ENCODE assay signal across 16 cellular contexts in the genomic region with DNA sequence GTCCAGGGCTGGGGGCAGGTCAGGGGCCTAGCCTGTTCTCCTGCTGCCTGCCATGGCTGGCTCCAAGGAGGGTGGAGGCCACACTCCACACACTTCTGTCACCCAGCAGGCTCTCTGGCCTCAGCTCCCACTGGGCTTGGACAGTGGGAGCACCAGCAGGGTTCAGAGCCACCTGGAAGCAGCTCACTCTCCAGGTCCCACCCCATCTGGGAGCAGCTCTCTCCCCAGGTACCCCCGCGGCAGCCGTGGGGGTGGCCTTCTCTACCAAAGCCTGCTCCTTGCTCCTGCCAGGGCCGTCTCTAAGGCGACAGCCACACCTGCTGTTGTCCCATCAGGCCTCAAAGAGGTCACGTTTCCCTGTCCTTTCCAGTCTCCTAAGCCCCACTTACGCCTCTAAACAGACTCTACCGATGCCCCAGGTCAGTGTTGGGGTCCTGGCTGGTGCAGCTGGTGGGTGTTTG.
DNase-seq lines count a peak whose midpoint lies in the region; ATAC-seq, FAIRE-seq and TF ChIP-seq lines count a peak whose summit lies in the region.
"Had no signal": no experiment of that assay in that cellular context is flagged by ENCODE, and none has a peak within 500 bp of the region (broad histone marks: within the 10 kb centered on the region; RNA-seq: fewer than 3 reads in every experiment).

No MANE protein-coding gene starts in this region.

- CTCF ChIA-PET in CD8-positive, alpha-beta memory T cell (lab: Charles Lee), result no interaction called here
- CTCF ChIA-PET in naive thymus-derived CD4-positive, alpha-beta T cell (lab: Charles Lee), result interaction anchor here (0.6 kb wide), 1 partner anchor 424 kb away, joined by 3 read pairs; no protein-coding TSS in a partner anchor

- H3K27me3 Mint-ChIP-seq in CD14-positive monocyte (ENCODE audit: low read depth in 3 of 3) (peaks cover 28 to 39% (median 29%) of the 10 kb centered on the region in 3 donors), chondrocyte (ENCODE audit: low read depth) (peaks cover 48% of the 10 kb centered on the region)
- H3K27me3 Mint-ChIP-seq in CD8-positive, alpha-beta memory T cell, result peaks cover 28 to 59% of the 10 kb centered on the region in 2 donors
- peaks cover 5 to 38% (median 24%) of the 10 kb centered on the region in 5 donors for H3K27me3 Mint-ChIP-seq in naive thymus-derived CD4-positive, alpha-beta T cell

- H3K27ac ChIP-seq in CD8-positive, alpha-beta memory T cell (ENCODE audit: low read depth, low read length), result no peak overlapping the region
- H3K27ac ChIP-seq in body of pancreas, result no peak overlapping the region
- H3K27ac ChIP-seq in naive thymus-derived CD4-positive, alpha-beta T cell (ENCODE audit: low read depth, low read length), result peak overlapping the region; percentile 73
- H3K27ac ChIP-seq: heart left ventricle, Peyer's patch, psoas muscle had no signal

- H3K36me3 ChIP-seq in CD8-positive, alpha-beta memory T cell (ENCODE audit: insufficient read depth, low read length), result no peaks in the 10 kb centered on the region
- H3K36me3 ChIP-seq in body of pancreas (replicated peaks in 1 of 2; ENCODE audit: insufficient read depth in 1 of 2, low read depth in 2 of 2), result no peaks in the 10 kb centered on the region
- no peaks in the 10 kb centered on the region for H3K36me3 ChIP-seq in naive thymus-derived CD4-positive, alpha-beta T cell (ENCODE audit: control insufficient read depth in 2 of 3, insufficient read depth in 3 of 3, low read length in 3 of 3)
- H3K36me3 ChIP-seq: heart left ventricle, Peyer's patch had no signal

- H3K4me3 ChIP-seq in CD8-positive, alpha-beta memory T cell (ENCODE audit: low read length), result no peak overlapping the region
- no peak overlapping the region for H3K4me3 ChIP-seq in body of pancreas
- no peak overlapping the region for H3K4me3 ChIP-seq in naive thymus-derived CD4-positive, alpha-beta T cell (ENCODE audit: low read length)

- no peak for DNase-seq in CD14-positive monocyte (ENCODE audit: low spot score)
- DNase-seq in CD8-positive, alpha-beta memory T cell, result no peak
- DNase-seq in body of pancreas, result no peak
- no peak for DNase-seq in naive thymus-derived CD4-positive, alpha-beta T cell
- DNase-seq in DMS79 treated with DMSO at 0.1 percent for 48 hours (lab: John Stamatoyannopoulos, UW), result no peak
- no peak for DNase-seq in D721Med (ENCODE audit: insufficient read length, low spot score)
- no peak for DNase-seq in chondrocyte (ENCODE audit: low spot score)
- DNase-seq: activated CD4-positive, CD25-positive, alpha-beta regulatory T cell treated with anti-CD3 and anti-CD28 coated beads, Interleukin-2, amount 50 U/mL, for 72 hours; C1 segment of cervical spinal cord; Kasumi-1; psoas muscle had no signal

- H3K36me3 Mint-ChIP-seq in CD14-positive monocyte (peaks cover 0 to 2% of the 10 kb centered on the region in 2 donors), chondrocyte (ENCODE audit: low read depth) (no peaks in the 10 kb centered on the region)
- H3K36me3 Mint-ChIP-seq in CD8-positive, alpha-beta memory T cell, result no peaks in the 10 kb centered on the region
- H3K36me3 Mint-ChIP-seq in naive thymus-derived CD4-positive, alpha-beta T cell, result no peaks in the 10 kb centered on the region

- H3K9me3 ChIP-seq in CD8-positive, alpha-beta memory T cell (ENCODE audit: low read length), result no peaks in the 10 kb centered on the region
- H3K9me3 ChIP-seq in body of pancreas, result no peaks in the 10 kb centered on the region
- no peaks in the 10 kb centered on the region for H3K9me3 ChIP-seq in naive thymus-derived CD4-positive, alpha-beta T cell (ENCODE audit: control insufficient read depth in 2 of 3, low read length in 3 of 3)
- H3K9me3 ChIP-seq: heart left ventricle, Peyer's patch, psoas muscle had no signal

- FAIRE-seq in D721Med (lab: Jason Lieb, UNC), result no peak
- FAIRE-seq: colon, GM12891 had no signal

- H3K27me3 ChIP-seq in CD8-positive, alpha-beta memory T cell (ENCODE audit: insufficient read depth, low read length, poor library complexity, severe bottlenecking), result no peaks in the 10 kb centered on the region
- H3K27me3 ChIP-seq in body of pancreas, result no peaks in the 10 kb centered on the region
- no peaks in the 10 kb centered on the region for H3K27me3 ChIP-seq in naive thymus-derived CD4-positive, alpha-beta T cell (ENCODE audit: control insufficient read depth in 2 of 2, insufficient read depth in 2 of 2, low read length in 2 of 2)

- POLR2A ChIA-PET in CD8-positive, alpha-beta memory T cell (lab: Charles Lee), result no interaction called here
- POLR2A ChIA-PET in naive thymus-derived CD4-positive, alpha-beta T cell (lab: Charles Lee), result interaction anchor here (1.1 to 1.2 kb wide), 2 partner anchors 206 to 527 kb away, joined by 3 to 4 read pairs; no protein-coding TSS in a partner anchor

- WGBS in body of pancreas, 2 donors, result 77 to 79% methylated on average over 8 of the region's 8 CpGs

- no peak for TF ChIP-seq CTCF in CD14-positive monocyte (IDR thresholded peaks at IDR 0.05)
- TF ChIP-seq CTCF in body of pancreas (IDR thresholded peaks at IDR 0.05), result no peak
- TF ChIP-seq CTCF in D721Med (IDR thresholded peaks at IDR 0.05; ENCODE audit: insufficient read depth, missing control alignments), result no peak
- no peak for TF ChIP-seq CTCF in chondrocyte (IDR thresholded peaks at IDR 0.05)

- peaks cover 25% of the 10 kb centered on the region for H3K4me1 Mint-ChIP-seq in CD14-positive monocyte
- H3K4me1 Mint-ChIP-seq in CD8-positive, alpha-beta memory T cell, result peaks cover 4 to 17% (median 7%) of the 10 kb centered on the region in 3 donors
- H3K4me1 Mint-ChIP-seq in naive thymus-derived CD4-positive, alpha-beta T cell, result peaks cover 9 to 25% (median 19%) of the 10 kb centered on the region in 7 donors
- peaks cover 11% of the 10 kb centered on the region for H3K4me1 Mint-ChIP-seq in chondrocyte (ENCODE audit: low read depth)

- no peak for TF ChIP-seq POLR2A in body of pancreas (IDR thresholded peaks at IDR 0.05)

- H3K27ac Mint-ChIP-seq in CD14-positive monocyte, result no peak overlapping the region
- H3K27ac Mint-ChIP-seq in CD8-positive, alpha-beta memory T cell, result no peak overlapping the region
- H3K27ac Mint-ChIP-seq in naive thymus-derived CD4-positive, alpha-beta T cell, result peak overlapping the region in 7 of 9 donors; percentile 82 to 95 (median 86)
- H3K27ac Mint-ChIP-seq in chondrocyte (ENCODE audit: unreplicated experiment), result no peak overlapping the region

- H3K4me1 ChIP-seq in CD8-positive, alpha-beta memory T cell (ENCODE audit: insufficient read depth, low read length), result no peaks in the 10 kb centered on the region
- peaks cover 17% of the 10 kb centered on the region for H3K4me1 ChIP-seq in body of pancreas
- peaks cover 0 to 12% of the 10 kb centered on the region in 2 donors for H3K4me1 ChIP-seq in naive thymus-derived CD4-positive, alpha-beta T cell (ENCODE audit: control insufficient read depth in 2 of 2, insufficient read depth in 2 of 2, low read length in 2 of 2)

- intact Hi-C loops in CD14-positive monocyte (cut with micrococcal nuclease) (loop anchor here in 1 of 2 donors (10.0 kb wide), 1 partner anchor 80 kb away; no protein-coding TSS in a partner anchor), body of pancreas (cut with DNase I) (no loop called here)
- intact Hi-C loops in naive thymus-derived CD4-positive, alpha-beta T cell (cut with micrococcal nuclease), result loop anchor here in 1 of 2 donors (1.0 to 5.0 kb wide), 6 partner anchors 67 to 503 kb away; a partner anchor contains a TSS

- ATAC-seq in body of pancreas (peak; percentile 8), GM18870 (IDR thresholded peaks at IDR 0.05; ENCODE audit: unreplicated experiment) (no peak)
- no peak for ATAC-seq in naive thymus-derived CD4-positive, alpha-beta T cell

- peak overlapping the region; percentile 86 to 95 for H3K4me3 Mint-ChIP-seq in CD14-positive monocyte
- peak overlapping the region in 4 of 7 donors; percentile 15 to 63 (median 39) for H3K4me3 Mint-ChIP-seq in CD8-positive, alpha-beta memory T cell
- peak overlapping the region in 9 of 10 donors; percentile 87 to 93 (median 91) for H3K4me3 Mint-ChIP-seq in naive thymus-derived CD4-positive, alpha-beta T cell
- H3K4me3 Mint-ChIP-seq in chondrocyte (ENCODE audit: unreplicated experiment), result no peak overlapping the region

- H3K9me3 Mint-ChIP-seq in CD14-positive monocyte (peaks cover 0 to 9% (median 2%) of the 10 kb centered on the region in 7 donors), chondrocyte (ENCODE audit: low read depth) (no peaks in the 10 kb centered on the region)
- peaks cover 0 to 4% (median 0%) of the 10 kb centered on the region in 5 donors for H3K9me3 Mint-ChIP-seq in CD8-positive, alpha-beta memory T cell
- no peaks in the 10 kb centered on the region for H3K9me3 Mint-ChIP-seq in naive thymus-derived CD4-positive, alpha-beta T cell

Comparison
In these comparisons a context has a peak if more than half of its experiments do, and no peak if none do; other contexts are left out.
1. H3K27ac Mint-ChIP-seq: peak in naive thymus-derived CD4-positive, alpha-beta T cell (7 of 9); none in CD14-positive monocyte (0 of 7), CD8-positive, alpha-beta memory T cell (0 of 8) and chondrocyte (single experiment).